ENCODE assay signal across 34 cellular contexts in the genomic region with DNA sequence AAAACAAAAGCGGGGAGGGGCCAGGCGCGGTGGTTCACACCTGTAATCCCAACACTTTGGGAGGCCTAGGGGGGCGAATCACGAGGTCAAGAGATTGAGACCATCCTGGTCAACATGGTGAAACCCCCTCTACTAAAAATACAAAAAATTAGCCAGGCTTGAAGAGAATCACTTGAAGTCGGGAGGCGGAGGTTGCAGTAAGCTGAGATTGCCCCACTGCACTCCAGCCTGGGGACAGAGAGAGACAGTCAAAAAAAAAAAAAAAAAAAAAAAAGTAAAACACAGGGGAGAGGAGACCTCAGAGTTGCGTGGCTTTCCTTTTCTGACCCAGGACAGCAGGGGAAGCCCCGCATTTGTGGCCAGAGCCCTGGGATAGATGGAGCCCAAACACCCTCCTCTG. TPM values are rescaled to one million over a fixed set of nuclear protein-coding genes. Genes with fewer than 3 reads are reported as not detected.
"Had no signal": no experiment of that assay in that cellular context is flagged by ENCODE, and none has a peak within 500 bp of the region (broad histone marks: within the 10 kb centered on the region; RNA-seq: fewer than 3 reads in every experiment).

No MANE protein-coding gene starts in this region.

- H3K4me3 Mint-ChIP-seq: activated CD4-positive, alpha-beta memory T cell treated with anti-CD3 and anti-CD28 coated beads for 36 hours; activated CD4-positive, alpha-beta T cell treated with anti-CD3 and anti-CD28 coated beads for 36 hours; activated CD4-positive, alpha-beta T cell treated with anti-CD3 and anti-CD28 coated beads, Interleukin-2, amount 10 ng/mL, durations not matched to agents 24 days and 14 days; activated CD8-positive, alpha-beta memory T cell treated with anti-CD3 and anti-CD28 coated beads, Interleukin-2, amount 10 ng/mL, durations not matched to agents 7 days and 5 days; activated CD8-positive, alpha-beta T cell treated with anti-CD3 and anti-CD28 coated beads, Interleukin-2, amount 10 ng/mL, durations not matched to agents 7 days and 5 days; activated naive CD4-positive, alpha-beta T cell treated with anti-CD3 and anti-CD28 coated beads for 36 hours; activated naive CD4-positive, alpha-beta T cell treated with anti-CD3 and anti-CD28 coated beads, Interleukin-2, amount 50 U/mL, for 24 hours; activated naive CD8-positive, alpha-beta T cell treated with anti-CD3 and anti-CD28 coated beads for 36 hours; activated naive CD8-positive, alpha-beta T cell treated with anti-CD3 and anti-CD28 coated beads, Interleukin-2, amount 50 U/mL, for 24 hours; activated T-helper 1 cell treated with anti-CD3 and anti-CD28 coated beads, Interleukin-12 subunit alpha, Interleukin-12 subunit beta, Interleukin-2, Interleukin-4 antibody, amounts not matched to agents 30 ng/mL and 10 ng/mL and 1 ng/mL, durations not matched to agents 14 hours and 24 hours and 36 hours; T-helper 17 cell; T-helper 2 cell treated with Interferon-gamma antibody and Interleukin-4, amounts not matched to agents 5 μg/mL and 100 μg/mL, for 36 hours had no signal

- H3K27ac Mint-ChIP-seq: activated CD4-positive, alpha-beta memory T cell treated with anti-CD3 and anti-CD28 coated beads for 36 hours; activated CD4-positive, alpha-beta T cell treated with anti-CD3 and anti-CD28 coated beads for 36 hours; activated CD4-positive, alpha-beta T cell treated with anti-CD3 and anti-CD28 coated beads, Interleukin-2, amount 10 ng/mL, durations not matched to agents 24 days and 14 days; activated CD8-positive, alpha-beta memory T cell treated with anti-CD3 and anti-CD28 coated beads, Interleukin-2, amount 10 ng/mL, durations not matched to agents 7 days and 5 days; activated CD8-positive, alpha-beta T cell treated with anti-CD3 and anti-CD28 coated beads, Interleukin-2, amount 10 ng/mL, durations not matched to agents 7 days and 5 days; activated naive CD4-positive, alpha-beta T cell treated with anti-CD3 and anti-CD28 coated beads for 36 hours; activated naive CD4-positive, alpha-beta T cell treated with anti-CD3 and anti-CD28 coated beads, Interleukin-2, amount 50 U/mL, for 24 hours; activated naive CD8-positive, alpha-beta T cell treated with anti-CD3 and anti-CD28 coated beads for 36 hours; activated naive CD8-positive, alpha-beta T cell treated with anti-CD3 and anti-CD28 coated beads, Interleukin-2, amount 50 U/mL, for 24 hours; activated T-helper 1 cell treated with anti-CD3 and anti-CD28 coated beads, Interleukin-12 subunit alpha, Interleukin-12 subunit beta, Interleukin-2, Interleukin-4 antibody, amounts not matched to agents 30 ng/mL and 10 ng/mL and 1 ng/mL, durations not matched to agents 14 hours and 24 hours and 36 hours; activated T-helper 2 cell treated with anti-CD3 and anti-CD28 coated beads, Interferon-gamma antibody, Interleukin-2, Interleukin-4, amounts not matched to agents 10 μg/mL and 5 μg/mL and 100 μg/mL, durations not matched to agents 14 hours and 24 hours and 36 hours; T-helper 17 cell; T-helper 2 cell treated with Interferon-gamma antibody and Interleukin-4, amounts not matched to agents 5 μg/mL and 100 μg/mL, for 36 hours had no signal

- H3K9me3 Mint-ChIP-seq: activated CD4-positive, alpha-beta memory T cell treated with anti-CD3 and anti-CD28 coated beads for 36 hours; activated CD4-positive, alpha-beta T cell treated with anti-CD3 and anti-CD28 coated beads, Interleukin-2, amount 10 ng/mL, durations not matched to agents 24 days and 14 days; activated naive CD4-positive, alpha-beta T cell treated with anti-CD3 and anti-CD28 coated beads for 36 hours; activated naive CD4-positive, alpha-beta T cell treated with anti-CD3 and anti-CD28 coated beads, Interleukin-2, amount 50 U/mL, for 24 hours; activated naive CD8-positive, alpha-beta T cell treated with anti-CD3 and anti-CD28 coated beads for 36 hours; activated naive CD8-positive, alpha-beta T cell treated with anti-CD3 and anti-CD28 coated beads, Interleukin-2, amount 50 U/mL, for 24 hours; activated T-helper 1 cell treated with anti-CD3 and anti-CD28 coated beads, Interleukin-12 subunit alpha, Interleukin-12 subunit beta, Interleukin-2, Interleukin-4 antibody, amounts not matched to agents 30 ng/mL and 10 ng/mL and 1 ng/mL, durations not matched to agents 14 hours and 24 hours and 36 hours; activated T-helper 2 cell treated with anti-CD3 and anti-CD28 coated beads, Interferon-gamma antibody, Interleukin-2, Interleukin-4, amounts not matched to agents 10 μg/mL and 5 μg/mL and 100 μg/mL, durations not matched to agents 14 hours and 24 hours and 36 hours; T-helper 2 cell treated with Interferon-gamma antibody and Interleukin-4, amounts not matched to agents 5 μg/mL and 100 μg/mL, for 36 hours had no signal

- H3K27me3 Mint-ChIP-seq: activated CD4-positive, alpha-beta memory T cell treated with anti-CD3 and anti-CD28 coated beads for 36 hours; T-helper 17 cell had no signal

- DNase-seq: activated CD4-positive, alpha-beta memory T cell treated with anti-CD3 and anti-CD28 coated beads for 36 hours; activated CD4-positive, alpha-beta T cell treated with anti-CD3 and anti-CD28 coated beads for 36 hours; activated CD4-positive, alpha-beta T cell treated with anti-CD3 and anti-CD28 coated beads, Interleukin-2, amount 10 ng/mL, durations not matched to agents 24 days and 14 days; activated CD4-positive, CD25-positive, alpha-beta regulatory T cell; activated CD4-positive, CD25-positive, alpha-beta regulatory T cell treated with anti-CD3 and anti-CD28 coated beads, Interleukin-2, amount 50 U/mL, for 72 hours; activated CD8-positive, alpha-beta memory T cell treated with anti-CD3 and anti-CD28 coated beads, Interleukin-2, amount 10 ng/mL, durations not matched to agents 7 days and 5 days; activated CD8-positive, alpha-beta memory T cell treated with anti-CD3 and anti-CD28 coated beads, Interleukin-2, amount 50 U/mL, for 4 hours; activated CD8-positive, alpha-beta T cell treated with anti-CD3 and anti-CD28 coated beads, Interleukin-2, amount 10 ng/mL, durations not matched to agents 7 days and 5 days; activated effector memory CD4-positive, alpha-beta T cell treated with anti-CD3 and anti-CD28 coated beads, Interleukin-2, amount 50 U/mL, for 16 hours; activated naive CD4-positive, alpha-beta T cell treated with anti-CD3 and anti-CD28 coated beads for 36 hours; activated naive CD8-positive, alpha-beta T cell treated with anti-CD3 and anti-CD28 coated beads for 36 hours; activated naive CD8-positive, alpha-beta T cell treated with anti-CD3 and anti-CD28 coated beads, Interleukin-2, amount 50 U/mL, for 24 hours; activated T-cell treated with anti-CD3 and anti-CD28 coated beads, Interleukin-2, amount 50 U/mL, for 1 hour; activated T-cell treated with anti-CD3 and anti-CD28 coated beads, Interleukin-2, amount 50 U/mL, for 48 hours; adrenal gland; amygdala; aorta; body of pancreas; central memory CD4-positive, alpha-beta T cell; cerebellar nuclear complex; colonic mucosa; effector CD8-positive, alpha-beta T cell; foreskin fibroblast; heart left ventricle; T-helper 17 cell; T1000 had no signal

- H3K4me1 Mint-ChIP-seq: activated CD4-positive, alpha-beta T cell treated with anti-CD3 and anti-CD28 coated beads for 36 hours; activated naive CD4-positive, alpha-beta T cell treated with anti-CD3 and anti-CD28 coated beads, Interleukin-2, amount 50 U/mL, for 24 hours had no signal

- H3K9me3 ChIP-seq: adrenal gland, body of pancreas, breast epithelium, colonic mucosa, heart left ventricle had no signal

- H3K36me3 Mint-ChIP-seq: activated CD4-positive, alpha-beta memory T cell treated with anti-CD3 and anti-CD28 coated beads for 36 hours; activated CD8-positive, alpha-beta memory T cell treated with anti-CD3 and anti-CD28 coated beads, Interleukin-2, amount 10 ng/mL, durations not matched to agents 7 days and 5 days; activated naive CD4-positive, alpha-beta T cell treated with anti-CD3 and anti-CD28 coated beads, Interleukin-2, amount 50 U/mL, for 24 hours; activated naive CD8-positive, alpha-beta T cell treated with anti-CD3 and anti-CD28 coated beads for 36 hours had no signal

- ATAC-seq: activated CD4-positive, alpha-beta T cell treated with anti-CD3 and anti-CD28 coated beads for 36 hours; activated CD8-positive, alpha-beta memory T cell treated with anti-CD3 and anti-CD28 coated beads, Interleukin-2, amount 10 ng/mL, durations not matched to agents 7 days and 5 days; activated CD8-positive, alpha-beta T cell treated with anti-CD3 and anti-CD28 coated beads, Interleukin-2, amount 10 ng/mL, durations not matched to agents 7 days and 5 days; activated naive CD8-positive, alpha-beta T cell treated with anti-CD3 and anti-CD28 coated beads, Interleukin-2, amount 50 U/mL, for 24 hours; body of pancreas; esophagus mucosa; heart left ventricle; T-helper 17 cell had no signal

- H3K4me3 ChIP-seq: adrenal gland, body of pancreas, breast epithelium, cardiac muscle cell, colonic mucosa, heart left ventricle had no signal

- H3K36me3 ChIP-seq: adrenal gland, breast epithelium, cardiac muscle cell, colonic mucosa, heart left ventricle had no signal

- H3K27ac ChIP-seq: adrenal gland, body of pancreas, breast epithelium, cardiac muscle cell, colonic mucosa, heart left ventricle had no signal

- H3K4me1 ChIP-seq: breast epithelium, colonic mucosa had no signal

- H3K27me3 ChIP-seq: adrenal gland, body of pancreas, breast epithelium, cardiac muscle cell, colonic mucosa, heart left ventricle had no signal

RNA-seq across cellular contexts. Expression of gene FSCN2, which starts 35.5 kb away (rescaled TPM):
- total RNA-seq: activated naive CD4-positive, alpha-beta T cell treated with anti-CD3 and anti-CD28 coated beads for 36 hours; epithelial cell of proximal tubule had no signal
